In genomic region chr6:10491463-10491862, GRCh38 we compare ENCODE assay signal across 38 cellular contexts.
"Had no signal": no experiment of that assay in that cellular context is flagged by ENCODE, and none has a peak within 500 bp of the region (broad histone marks: within the 10 kb centered on the region; RNA-seq: fewer than 3 reads in every experiment).

No MANE protein-coding gene starts in this region.

- H3K4me3 Mint-ChIP-seq: activated naive CD4-positive, alpha-beta T cell treated with anti-CD3 and anti-CD28 coated beads for 36 hours; activated naive CD4-positive, alpha-beta T cell treated with anti-CD3 and anti-CD28 coated beads, Interleukin-2, amount 10 ng/mL, durations not matched to agents 7 days and 5 days; activated naive CD4-positive, alpha-beta T cell treated with anti-CD3 and anti-CD28 coated beads, Interleukin-2, amount 50 U/mL, for 24 hours; activated naive CD8-positive, alpha-beta T cell; activated naive CD8-positive, alpha-beta T cell treated with anti-CD3 and anti-CD28 coated beads for 36 hours; activated naive CD8-positive, alpha-beta T cell treated with anti-CD3 and anti-CD28 coated beads, Interleukin-2, amount 10 ng/mL, durations not matched to agents 7 days and 5 days; activated naive CD8-positive, alpha-beta T cell treated with anti-CD3 and anti-CD28 coated beads, Interleukin-2, amount 50 U/mL, for 24 hours; activated T-cell treated with anti-CD3 and anti-CD28 coated beads, Interleukin-2, amount 50 U/mL, for 24 hours; activated T-cell treated with anti-CD3 and anti-CD28 coated beads, Interleukin-2, amount 50 U/mL, for 4 hours; activated T-cell treated with anti-CD3 and anti-CD28 coated beads, Interleukin-2, amount 50 U/mL, for 72 hours; activated T-helper 1 cell treated with anti-CD3 and anti-CD28 coated beads, Interleukin-12 subunit alpha, Interleukin-12 subunit beta, Interleukin-2, Interleukin-4 antibody, amounts not matched to agents 30 ng/mL and 10 ng/mL and 1 ng/mL, durations not matched to agents 14 hours and 24 hours and 36 hours; activated T-helper 17 cell treated with anti-CD3 and anti-CD28 coated beads, Interleukin-2, amount 50 U/mL, for 72 hours; brain; central memory CD8-positive, alpha-beta T cell had no signal

- H3K9me3 ChIP-seq: adrenal gland, ascending aorta, body of pancreas, breast epithelium had no signal

- H3K4me1 ChIP-seq: adrenal gland, ascending aorta, body of pancreas, breast epithelium had no signal

- H3K4me1 Mint-ChIP-seq: activated naive CD4-positive, alpha-beta T cell treated with anti-CD3 and anti-CD28 coated beads, Interleukin-2, amount 10 ng/mL, durations not matched to agents 7 days and 5 days; activated naive CD4-positive, alpha-beta T cell treated with anti-CD3 and anti-CD28 coated beads, Interleukin-2, amount 50 U/mL, for 24 hours; activated naive CD8-positive, alpha-beta T cell treated with anti-CD3 and anti-CD28 coated beads, Interleukin-2, amount 10 ng/mL, durations not matched to agents 7 days and 5 days; activated naive CD8-positive, alpha-beta T cell treated with anti-CD3 and anti-CD28 coated beads, Interleukin-2, amount 50 U/mL, for 24 hours; activated T-helper 17 cell treated with anti-CD3 and anti-CD28 coated beads, Interleukin-2, amount 50 U/mL, for 72 hours; brain; central memory CD8-positive, alpha-beta T cell had no signal

- H3K27me3 ChIP-seq: adrenal gland, ascending aorta, body of pancreas, brain microvascular endothelial cell, cardiac muscle cell had no signal

- H3K36me3 Mint-ChIP-seq: activated naive CD4-positive, alpha-beta T cell treated with anti-CD3 and anti-CD28 coated beads, Interleukin-2, amount 10 ng/mL, durations not matched to agents 7 days and 5 days; activated naive CD4-positive, alpha-beta T cell treated with anti-CD3 and anti-CD28 coated beads, Interleukin-2, amount 50 U/mL, for 24 hours; activated naive CD4-positive, alpha-beta T cell treated with anti-CD3 and anti-CD28 coated beads, Interleukin-2, amount 50 U/mL, for 72 hours; activated naive CD8-positive, alpha-beta T cell; activated naive CD8-positive, alpha-beta T cell treated with anti-CD3 and anti-CD28 coated beads for 36 hours; activated naive CD8-positive, alpha-beta T cell treated with anti-CD3 and anti-CD28 coated beads, Interleukin-2, amount 10 ng/mL, durations not matched to agents 7 days and 5 days; brain had no signal

- H3K9me3 Mint-ChIP-seq: activated naive CD4-positive, alpha-beta T cell treated with anti-CD3 and anti-CD28 coated beads for 36 hours; activated naive CD4-positive, alpha-beta T cell treated with anti-CD3 and anti-CD28 coated beads, Interleukin-2, amount 50 U/mL, for 24 hours; activated naive CD8-positive, alpha-beta T cell treated with anti-CD3 and anti-CD28 coated beads for 36 hours; activated naive CD8-positive, alpha-beta T cell treated with anti-CD3 and anti-CD28 coated beads, Interleukin-2, amount 10 ng/mL, durations not matched to agents 7 days and 5 days; activated naive CD8-positive, alpha-beta T cell treated with anti-CD3 and anti-CD28 coated beads, Interleukin-2, amount 50 U/mL, for 24 hours; activated T-cell treated with anti-CD3 and anti-CD28 coated beads, Interleukin-2, amount 50 U/mL, for 24 hours; activated T-cell treated with anti-CD3 and anti-CD28 coated beads, Interleukin-2, amount 50 U/mL, for 4 hours; activated T-cell treated with anti-CD3 and anti-CD28 coated beads, Interleukin-2, amount 50 U/mL, for 72 hours; activated T-helper 1 cell treated with anti-CD3 and anti-CD28 coated beads, Interleukin-12 subunit alpha, Interleukin-12 subunit beta, Interleukin-2, Interleukin-4 antibody, amounts not matched to agents 30 ng/mL and 10 ng/mL and 1 ng/mL, durations not matched to agents 14 hours and 24 hours and 36 hours; activated T-helper 17 cell treated with anti-CD3 and anti-CD28 coated beads, Interleukin-2, amount 50 U/mL, for 72 hours; activated T-helper 2 cell treated with anti-CD3 and anti-CD28 coated beads, Interferon-gamma antibody, Interleukin-2, Interleukin-4, amounts not matched to agents 10 μg/mL and 5 μg/mL and 100 μg/mL, durations not matched to agents 14 hours and 24 hours and 36 hours; central memory CD8-positive, alpha-beta T cell had no signal

- H3K27ac Mint-ChIP-seq: activated naive CD4-positive, alpha-beta T cell treated with anti-CD3 and anti-CD28 coated beads for 36 hours; activated naive CD4-positive, alpha-beta T cell treated with anti-CD3 and anti-CD28 coated beads, Interleukin-2, amount 10 ng/mL, durations not matched to agents 7 days and 5 days; activated naive CD4-positive, alpha-beta T cell treated with anti-CD3 and anti-CD28 coated beads, Interleukin-2, amount 50 U/mL, for 24 hours; activated naive CD4-positive, alpha-beta T cell treated with anti-CD3 and anti-CD28 coated beads, Interleukin-2, amount 50 U/mL, for 72 hours; activated naive CD8-positive, alpha-beta T cell; activated naive CD8-positive, alpha-beta T cell treated with anti-CD3 and anti-CD28 coated beads for 36 hours; activated naive CD8-positive, alpha-beta T cell treated with anti-CD3 and anti-CD28 coated beads, Interleukin-2, amount 10 ng/mL, durations not matched to agents 7 days and 5 days; activated naive CD8-positive, alpha-beta T cell treated with anti-CD3 and anti-CD28 coated beads, Interleukin-2, amount 50 U/mL, for 24 hours; activated T-cell treated with anti-CD3 and anti-CD28 coated beads, Interleukin-2, amount 50 U/mL, for 24 hours; activated T-cell treated with anti-CD3 and anti-CD28 coated beads, Interleukin-2, amount 50 U/mL, for 72 hours; activated T-helper 1 cell treated with anti-CD3 and anti-CD28 coated beads, Interleukin-12 subunit alpha, Interleukin-12 subunit beta, Interleukin-2, Interleukin-4 antibody, amounts not matched to agents 30 ng/mL and 10 ng/mL and 1 ng/mL, durations not matched to agents 14 hours and 24 hours and 36 hours; activated T-helper 17 cell treated with anti-CD3 and anti-CD28 coated beads, Interleukin-2, amount 50 U/mL, for 72 hours; activated T-helper 2 cell treated with anti-CD3 and anti-CD28 coated beads, Interferon-gamma antibody, Interleukin-2, Interleukin-4, amounts not matched to agents 10 μg/mL and 5 μg/mL and 100 μg/mL, durations not matched to agents 14 hours and 24 hours and 36 hours; brain had no signal

- H3K36me3 ChIP-seq: adrenal gland, ascending aorta, brain microvascular endothelial cell, breast epithelium, cardiac muscle cell had no signal

- H3K27ac ChIP-seq: adrenal gland, ascending aorta, body of pancreas, brain microvascular endothelial cell, breast epithelium, cardiac muscle cell had no signal

- DNase-seq: activated effector memory CD4-positive, alpha-beta T cell treated with anti-CD3 and anti-CD28 coated beads, Interleukin-2, amount 50 U/mL, for 16 hours; activated effector memory CD4-positive, alpha-beta T cell treated with Interleukin-2 at 50 U/mL for 16 hours; activated gamma-delta T cell; activated gamma-delta T cell treated with Interleukin-2 at 50 U/mL for 16 hours; activated naive CD4-positive, alpha-beta T cell; activated naive CD4-positive, alpha-beta T cell treated with anti-CD3 and anti-CD28 coated beads for 36 hours; activated naive CD4-positive, alpha-beta T cell treated with anti-CD3 and anti-CD28 coated beads, Interleukin-2, amount 10 ng/mL, durations not matched to agents 7 days and 5 days; activated naive CD4-positive, alpha-beta T cell treated with anti-CD3 and anti-CD28 coated beads, Interleukin-2, amount 50 U/mL, for 16 hours; activated naive CD4-positive, alpha-beta T cell treated with Interleukin-2 at 50 U/mL for 16 hours; activated naive CD8-positive, alpha-beta T cell treated with anti-CD3 and anti-CD28 coated beads for 36 hours; activated naive CD8-positive, alpha-beta T cell treated with anti-CD3 and anti-CD28 coated beads, Interleukin-2, amount 10 ng/mL, durations not matched to agents 7 days and 5 days; activated naive CD8-positive, alpha-beta T cell treated with anti-CD3 and anti-CD28 coated beads, Interleukin-2, amount 50 U/mL, for 24 hours; activated T-cell treated with anti-CD3 and anti-CD28 coated beads, Interleukin-2, amount 50 U/mL, for 1 hour; activated T-cell treated with anti-CD3 and anti-CD28 coated beads, Interleukin-2, amount 50 U/mL, for 24 hours; activated T-cell treated with anti-CD3 and anti-CD28 coated beads, Interleukin-2, amount 50 U/mL, for 4 hours; activated T-cell treated with anti-CD3 and anti-CD28 coated beads, Interleukin-2, amount 50 U/mL, for 48 hours; activated T-cell treated with anti-CD3 and anti-CD28 coated beads, Interleukin-2, amount 50 U/mL, for 72 hours; amniotic stem cell; amygdala; anterior cingulate cortex; aorta; body of pancreas; brain microvascular endothelial cell; caudate nucleus; central memory CD4-positive, alpha-beta T cell; cerebellar nuclear complex had no signal

- H3K4me3 ChIP-seq: adrenal gland, ascending aorta, body of pancreas, breast epithelium, cardiac muscle cell had no signal
